10 cellular contexts compared by ENCODE assay signal in genomic region chr7:117780832-117781231, GRCh38.
DNase-seq lines count a peak whose midpoint lies in the region; ATAC-seq, FAIRE-seq and TF ChIP-seq lines count a peak whose summit lies in the region.
"Had no signal": no experiment of that assay in that cellular context is flagged by ENCODE, and none has a peak within 500 bp of the region (broad histone marks: within the 10 kb centered on the region; RNA-seq: fewer than 3 reads in every experiment).

No MANE protein-coding gene starts in this region.

- no peak overlapping the region for H3K9ac ChIP-seq in astrocyte (ENCODE audit: low read length)

- TF ChIP-seq CTCF in astrocyte (IDR thresholded peaks at IDR 0.05; ENCODE audit: insufficient read depth, low read depth, low read length) = no peak
- TF ChIP-seq CTCF in type B pancreatic cell (conservative IDR thresholded peaks at IDR 0.05) = no peak
- TF ChIP-seq CTCF in foreskin keratinocyte (conservative IDR thresholded peaks at IDR 0.05) = no peak

- FAIRE-seq in astrocyte (lab: Jason Lieb, UNC) = no peak

- H3K36me3 Mint-ChIP-seq in astrocyte (ENCODE audit: low read depth, unreplicated experiment) = no peaks in the 10 kb centered on the region
- H3K36me3 Mint-ChIP-seq in type B pancreatic cell = peaks cover 34% of the 10 kb centered on the region

- no peaks in the 10 kb centered on the region for H3K4me1 ChIP-seq in right cardiac atrium (ENCODE audit: control insufficient read depth, insufficient read depth, low read length)
- H3K4me1 ChIP-seq in astrocyte (ENCODE audit: insufficient read depth, low read length) = peaks cover 5% of the 10 kb centered on the region
- H3K4me1 ChIP-seq in foreskin keratinocyte = no peaks in the 10 kb centered on the region

- intact Hi-C loops in left cardiac atrium (cut with DNase I) (no loop called here), right cardiac atrium (cut with DNase I) (no loop called here)

- peak overlapping the region; percentile 30 for H3K4me2 ChIP-seq in astrocyte (ENCODE audit: low read length)

- H3K36me3 ChIP-seq in astrocyte (ENCODE audit: insufficient read depth, low read length) = no peaks in the 10 kb centered on the region

- H3K9me3 Mint-ChIP-seq in astrocyte (ENCODE audit: unreplicated experiment) (no peaks in the 10 kb centered on the region), type B pancreatic cell (no peaks in the 10 kb centered on the region)

- H3K27ac Mint-ChIP-seq in astrocyte (ENCODE audit: unreplicated experiment) (peak overlapping the region; percentile 73), type B pancreatic cell (peak overlapping the region; percentile 35)

- DNase-seq in left cardiac atrium = no peak
- DNase-seq in right cardiac atrium = no peak
- peak; percentile 12 for DNase-seq in astrocyte (ENCODE audit: low read depth)
- no peak for DNase-seq in type B pancreatic cell (ENCODE audit: extremely low spot score, unreplicated experiment)
- DNase-seq in germinal center (ENCODE audit: low spot score) = no peak
- DNase-seq in CD1c-positive myeloid dendritic cell (ENCODE audit: extremely low spot score) = no peak
- DNase-seq in foreskin keratinocyte = no peak
- DNase-seq: NCI-H2081 treated with DMSO at 0.1 percent for 48 hours had no signal

- H3K79me2 ChIP-seq in astrocyte (ENCODE audit: insufficient read depth, low read length) = no peaks in the 10 kb centered on the region

- H3K27me3 ChIP-seq in right cardiac atrium (ENCODE audit: control insufficient read depth, insufficient read depth) = no peaks in the 10 kb centered on the region
- H3K27me3 ChIP-seq in astrocyte (ENCODE audit: insufficient read depth, low read length) = no peaks in the 10 kb centered on the region
- H3K27me3 ChIP-seq in foreskin keratinocyte = no peaks in the 10 kb centered on the region

- no peak overlapping the region for H3K27ac ChIP-seq in right cardiac atrium (ENCODE audit: low read length)
- H3K27ac ChIP-seq in astrocyte (ENCODE audit: low read depth, low read length) = peak overlapping the region; percentile 48
- no peak overlapping the region for H3K27ac ChIP-seq in foreskin keratinocyte

- H3K9me3 ChIP-seq in right cardiac atrium (ENCODE audit: control insufficient read depth, low read length) (no peaks in the 10 kb centered on the region), astrocyte (ENCODE audit: insufficient read depth, low read depth, low read length) (no peaks in the 10 kb centered on the region)

- no peaks in the 10 kb centered on the region for H4K20me1 ChIP-seq in astrocyte (ENCODE audit: insufficient read depth, low read length)

- 46% methylated on average over 2 of the region's 2 CpGs for WGBS in right cardiac atrium

- H3K27me3 Mint-ChIP-seq in astrocyte (ENCODE audit: low read depth, unreplicated experiment) (no peaks in the 10 kb centered on the region), type B pancreatic cell (no peaks in the 10 kb centered on the region)

- H3K4me3 Mint-ChIP-seq in astrocyte (ENCODE audit: unreplicated experiment) (no peak overlapping the region), type B pancreatic cell (no peak overlapping the region)

- no peak overlapping the region for H2AFZ ChIP-seq in astrocyte (ENCODE audit: low read depth, low read length)

- peak; percentile 53 to 60 for ATAC-seq in left cardiac atrium
- no peak for ATAC-seq in right cardiac atrium
- peak; percentile 86 for ATAC-seq in HG03025 (IDR thresholded peaks at IDR 0.05; ENCODE audit: low FRiP score, unreplicated experiment)
- ATAC-seq in foreskin keratinocyte = no peak

- H3K4me3 ChIP-seq in right cardiac atrium (ENCODE audit: low read length) (no peak overlapping the region), astrocyte (ENCODE audit: insufficient read depth, low read depth, low read length) (no peak overlapping the region)
- H3K4me3 ChIP-seq: lung had no signal

- H3K4me1 Mint-ChIP-seq in astrocyte (ENCODE audit: low read depth, unreplicated experiment) (peaks cover 10% of the 10 kb centered on the region), type B pancreatic cell (ENCODE audit: unreplicated experiment) (peaks cover 10% of the 10 kb centered on the region)

Comparison
In these comparisons a context has a peak if more than half of its experiments do, and no peak if none do; other contexts are left out.
1. ATAC-seq: peak in left cardiac atrium (2 of 2) and HG03025 (single experiment); none in right cardiac atrium (0 of 2) and foreskin keratinocyte (single experiment).